8 cellular contexts compared by ENCODE assay signal in genomic region chr11:59810189-59810910, GRCh38. TPM values are rescaled to one million over a fixed set of nuclear protein-coding genes. Genes with fewer than 3 reads are reported as not detected.
A peak's percentile ranks its signal among the peaks of the same experiment; 100 is the strongest.
DNase-seq lines count a peak whose midpoint lies in the region; ATAC-seq, FAIRE-seq and TF ChIP-seq lines count a peak whose summit lies in the region.

MRPL16 (minus strand) TSS chr11:59810778; CDS start chr11:59810658, 120 bp downstream.

- DNase-seq in GM13976 (ENCODE audit: low spot score) (peak; percentile 89), NCI-H146 (lab: John Stamatoyannopoulos, UW) (peak; percentile 94), T-helper 1 cell (peak; percentile 80 to 90 (median 85)), amniotic epithelial cell (ENCODE audit: low read depth) (peak; percentile 82), left ventricle myocardium superior (peak; percentile 88), psoas muscle (peak; percentile 85 to 92), urothelium cell line (ENCODE audit: low spot score) (peak; percentile 88)

- WGBS in psoas muscle, 3 donors: 0 to 1% (median 1%) methylated on average over 52 to 54 of the region's 54 CpGs

- in situ Hi-C loops in GM13976 (cut with MboI; ENCODE audit: low sequenced_read_pairs, unreplicated experiment): loop anchor here (25.0 kb wide), 2 partner anchors 273 to 652 kb away; partner anchors contain the start of gene MS4A1

- H3K9me3 ChIP-seq in psoas muscle: no peaks in the 10 kb centered on the region

- intact Hi-C loops in left ventricle myocardium superior (cut with micrococcal nuclease) (no loop called here), psoas muscle (cut with DNase I) (no loop called here)

- no peak for FAIRE-seq in urothelium cell line (lab: Jason Lieb, UNC)

- peak within 1 kb of the TSS; percentile 80 for H3K27ac ChIP-seq in psoas muscle

- H3K4me3 ChIP-seq in psoas muscle: peak within 1 kb of the TSS; percentile 81

- peak; percentile 97 for ATAC-seq in HG02870 (IDR thresholded peaks at IDR 0.05; ENCODE audit: unreplicated experiment)
- ATAC-seq in left ventricle myocardium superior: peak; percentile 99
- ATAC-seq in psoas muscle: peak; percentile 98 to 99 (median 99)

- TF ChIP-seq CTCF in GM13976 (IDR thresholded peaks at IDR 0.05; ENCODE audit: borderline replicate concordance, control extremely low read depth, extremely low read depth, insufficient read depth, missing control alignments) (no peak), psoas muscle (IDR thresholded peaks at IDR 0.05) (peak; percentile 28)

- no peaks in the 10 kb centered on the region for H3K27me3 ChIP-seq in psoas muscle (ENCODE audit: insufficient read depth in 3 of 3, low read length in 2 of 3)

- H3K36me3 ChIP-seq in psoas muscle (ENCODE audit: insufficient read depth in 1 of 2, low read depth in 1 of 2): peaks cover 4 to 37% of the 10 kb centered on the region in 2 donors

- H3K4me1 ChIP-seq in psoas muscle: peaks cover 8% of the 10 kb centered on the region

RNA-seq across cellular contexts. Expression of gene MRPL16, which starts in this region (rescaled TPM):
- total RNA-seq in left ventricle myocardium superior: 103 TPM
- 10 to 100 TPM; 37.8 to 53.9 (median 50.4) TPM for total RNA-seq in psoas muscle
- 10 to 100 TPM; 50.2 to 92.7 (median 55.3) TPM for polyA plus RNA-seq in psoas muscle

Comparison
In these comparisons a context has a peak if more than half of its experiments do, and no peak if none do; other contexts are left out.
1. Peak in every context shown above with its lines: DNase-seq, ATAC-seq, H3K4me3 ChIP-seq and H3K27ac ChIP-seq.